ENCODE assay signal across 1 cellular context in genomic region chr13:35957996-35958395, GRCh38.
TF ChIP-seq lines count a peak whose summit lies in the region.

No MANE protein-coding gene starts in this region.

TF ChIP-seq in H1, 55 proteins besides CTCF, POLR2A, EP300 and RAD21 (continued from another document):
- TF ChIP-seq MAX (IDR thresholded peaks at IDR 0.05), result no peak
